Comparison of ENCODE assay signal across 17 cellular contexts in genomic region chr9:81771606-81772005, GRCh38.
DNase-seq lines count a peak whose midpoint lies in the region; FAIRE-seq and TF ChIP-seq lines count a peak whose summit lies in the region.
"Had no signal": no experiment of that assay in that cellular context is flagged by ENCODE, and none has a peak within 500 bp of the region (broad histone marks: within the 10 kb centered on the region; RNA-seq: fewer than 3 reads in every experiment).

No MANE protein-coding gene starts in this region.

- DNase-seq in DMS53 (lab: John Stamatoyannopoulos, UW) (peak; percentile 66), DMS53 treated with DMSO at 0.1 percent for 48 hours (lab: John Stamatoyannopoulos, UW; ENCODE audit: unreplicated experiment) (no peak), RPMI7951 (ENCODE audit: low read depth) (peak; percentile 50), fibroblast of lung (ENCODE audit: low read depth in 2 of 2) (peak; percentile 39 to 74), urothelium cell line (ENCODE audit: low spot score) (peak; percentile 47), erythroblast (lab: John Stamatoyannopoulos, UW) (no peak), retina (no peak)
- no peak for DNase-seq in stimulated activated CD4-positive, alpha-beta T cell treated with anti-CD3 and anti-CD28 coated beads, Interleukin-4, amount 100 ng/mL, for 1 hour
- DNase-seq: activated CD4-positive, alpha-beta T cell treated with anti-CD3 and anti-CD28 coated beads, Interleukin-2, amount 50 U/mL, for 4 hours; activated effector memory CD4-positive, alpha-beta T cell treated with Interleukin-2 at 50 U/mL for 16 hours; CD4-positive, alpha-beta memory T cell; heart right ventricle; left ventricle myocardium inferior; NCI-H524 treated with DMSO at 0.1 percent for 48 hours had no signal

- H4K20me1 ChIP-seq in fibroblast of lung (ENCODE audit: control insufficient read depth, extremely low read depth, insufficient read depth, low read length): no peaks in the 10 kb centered on the region

- no peak for TF ChIP-seq POLR2A in erythroblast (IDR thresholded peaks at IDR 0.05; ENCODE audit: low read length)

- no peak for FAIRE-seq in urothelium cell line (lab: Jason Lieb, UNC)

- no peak overlapping the region for H3K4me3 ChIP-seq in fibroblast of lung (replicated peaks in 1 of 4; ENCODE audit: control extremely low read depth in 1 of 4, insufficient read depth in 1 of 4, low read depth in 3 of 4, low read length in 4 of 4)
- H3K4me3 ChIP-seq: heart right ventricle, left ventricle myocardium inferior, neural progenitor cell, skin epidermis had no signal

- TF ChIP-seq CTCF in fibroblast of lung (conservative IDR thresholded peaks at IDR 0.05 in 1 of 2, IDR thresholded peaks at IDR 0.05 in 1 of 2; ENCODE audit: low read depth in 1 of 2, low read length in 2 of 2): no peak

- H3K4me1 ChIP-seq in fibroblast of lung (ENCODE audit: control insufficient read depth, extremely low read depth, insufficient read depth, low read length): no peaks in the 10 kb centered on the region
- H3K4me1 ChIP-seq: heart right ventricle, left ventricle myocardium inferior, neural progenitor cell had no signal

- no peaks in the 10 kb centered on the region for H3K9me3 ChIP-seq in fibroblast of lung (ENCODE audit: control insufficient read depth, insufficient read depth, low read depth, low read length)

- H3K27me3 ChIP-seq in fibroblast of lung (ENCODE audit: control insufficient read depth, insufficient read depth, low read length): no peaks in the 10 kb centered on the region
- H3K27me3 ChIP-seq: heart right ventricle, neural progenitor cell had no signal

- H3K36me3 ChIP-seq in fibroblast of lung (ENCODE audit: control insufficient read depth, insufficient read depth, low read length): no peaks in the 10 kb centered on the region
- H3K36me3 ChIP-seq: heart right ventricle, left ventricle myocardium inferior, neural progenitor cell had no signal

- H3K79me2 ChIP-seq in fibroblast of lung (ENCODE audit: control insufficient read depth, insufficient read depth, low read length): no peaks in the 10 kb centered on the region

- H3K27ac ChIP-seq in fibroblast of lung (ENCODE audit: insufficient read depth, low read length): no peak overlapping the region
- H3K27ac ChIP-seq: 22Rv1, heart right ventricle, left ventricle myocardium inferior, neural progenitor cell, skin epidermis had no signal

- H3K9ac ChIP-seq in fibroblast of lung (ENCODE audit: insufficient read depth, low read length): no peak overlapping the region
- H3K9ac ChIP-seq: neural progenitor cell had no signal

- H3K4me2 ChIP-seq in fibroblast of lung (ENCODE audit: extremely low read depth, insufficient read depth, low read length): no peak overlapping the region
- H3K4me2 ChIP-seq: neural progenitor cell had no signal

- H2AFZ ChIP-seq in fibroblast of lung (ENCODE audit: low read length): no peak overlapping the region
- H2AFZ ChIP-seq: neural progenitor cell had no signal

Comparison
In these comparisons a context has a peak if more than half of its experiments do, and no peak if none do; other contexts are left out.
1. DNase-seq: peak in DMS53 (single experiment), RPMI7951 (single experiment), fibroblast of lung (2 of 2) and urothelium cell line (single experiment); none in DMS53 treated with DMSO at 0.1 percent for 48 hours (single experiment), stimulated activated CD4-positive, alpha-beta T cell treated with anti-CD3 and anti-CD28 coated beads, Interleukin-4, amount 100 ng/mL, for 1 hour (single experiment), erythroblast (0 of 2) and retina (single experiment).